Comparison of ENCODE assay signal across 8 cellular contexts in genomic region chr16:80231888-80232287, GRCh38.
DNase-seq lines count a peak whose midpoint lies in the region; ATAC-seq and TF ChIP-seq lines count a peak whose summit lies in the region.

No MANE protein-coding gene starts in this region.

- H3K36me3 Mint-ChIP-seq in nephron (ENCODE audit: low read depth) = no peaks in the 10 kb centered on the region

- peak overlapping the region; percentile 48 for H3K4me2 ChIP-seq in GM23248 (ENCODE audit: unreplicated experiment)
- no peak overlapping the region for H3K4me2 ChIP-seq in OCI-LY7 (ENCODE audit: low read length)

- no peak for TF ChIP-seq CTCF in OCI-LY7 (conservative IDR thresholded peaks at IDR 0.05; ENCODE audit: low read length)
- TF ChIP-seq CTCF in nephron (IDR thresholded peaks at IDR 0.05; ENCODE audit: unreplicated experiment in 3 of 3) = no peak

- peaks cover 29% of the 10 kb centered on the region for H3K4me1 Mint-ChIP-seq in nephron

- no peaks in the 10 kb centered on the region for H3K27me3 ChIP-seq in GM23248 (replicated peaks; ENCODE audit: insufficient read depth)

- H2AFZ ChIP-seq in GM23248 (peak overlapping the region; percentile 45), OCI-LY7 (ENCODE audit: low read length) (no peak overlapping the region)

- no peaks in the 10 kb centered on the region for H3K9me2 ChIP-seq in GM23248 (ENCODE audit: insufficient read depth)
- H3K9me2 ChIP-seq in OCI-LY7 (ENCODE audit: insufficient read depth, low read length) = no peaks in the 10 kb centered on the region

- H3K9ac ChIP-seq in GM23248 = 0 out of 2 replicates have a peak overlapping the region, but pooled peaks have one; percentile 17

- no TSS peak for BruUV-seq in OCI-LY7 (replicated peaks; lab: Mats Ljungman, UMichigan)

- peaks cover 33% of the 10 kb centered on the region for H3K4me1 ChIP-seq in GM23248 (ENCODE audit: insufficient read depth)
- H3K4me1 ChIP-seq in OCI-LY7 (ENCODE audit: insufficient read depth, low read length, poor library complexity, severe bottlenecking) = no peaks in the 10 kb centered on the region

- H3K79me2 ChIP-seq in GM23248 (ENCODE audit: insufficient read depth) = no peaks in the 10 kb centered on the region
- no peaks in the 10 kb centered on the region for H3K79me2 ChIP-seq in OCI-LY7 (ENCODE audit: insufficient read depth, low read depth, low read length)

- H3K9me3 ChIP-seq in GM23248 (ENCODE audit: low read depth) = peaks cover under 1% of the 10 kb centered on the region
- no peaks in the 10 kb centered on the region for H3K9me3 ChIP-seq in OCI-LY7 (ENCODE audit: low read length)

- H3K4me3 ChIP-seq in GM23248 (no peak overlapping the region), OCI-LY7 (ENCODE audit: low read depth, low read length, poor library complexity, severe bottlenecking) (no peak overlapping the region)

- 0% methylated on average over 3 of the region's 3 CpGs for WGBS in GM23248 (ENCODE audit: low coverage in 1 of 2, low lambda C conversion rate in 2 of 2, missing lambda C conversion rate in 2 of 2), 2 experiments

- peak; percentile 64 for ATAC-seq in GM18519 (IDR thresholded peaks at IDR 0.05; ENCODE audit: low FRiP score, unreplicated experiment)
- ATAC-seq in left ventricle myocardium superior = no peak

- CTCF ChIA-PET in OCI-LY7 (lab: Charles Lee; ENCODE audit: unreplicated experiment) = no interaction called here

- peaks cover 5% of the 10 kb centered on the region for H3K9me3 Mint-ChIP-seq in nephron

- H3K27ac ChIP-seq in GM23248 = peak overlapping the region; percentile 65
- H3K27ac ChIP-seq in OCI-LY7 (ENCODE audit: low read depth, low read length, poor library complexity, severe bottlenecking) = no peak overlapping the region

- POLR2A ChIA-PET in OCI-LY7 (lab: Charles Lee) = no interaction called here

- in situ Hi-C loops in GM23248 (cut with MboI) = no loop called here

- DNase-seq in GM23248 (peak; percentile 92), OCI-LY7 (ENCODE audit: low spot score) (peak; percentile 7), 8988T (no peak), left ventricle myocardium superior (no peak), COR-L47 (lab: John Stamatoyannopoulos, UW) (no peak), nucleus accumbens (lab: John Stamatoyannopoulos, UW) (no peak)

- peak overlapping the region; percentile 86 to 94 (median 87) for H3K27ac Mint-ChIP-seq in nephron

- H3F3A ChIP-seq in GM23248 (ENCODE audit: insufficient read depth) = peaks cover 20% of the 10 kb centered on the region

- no peak overlapping the region for H3K4me3 Mint-ChIP-seq in nephron

- intact Hi-C loops in OCI-LY7 (cut with micrococcal nuclease; ENCODE audit: unreplicated experiment) = no loop called here
- intact Hi-C loops in left ventricle myocardium superior (cut with micrococcal nuclease) = no loop called here

- H3K27me3 Mint-ChIP-seq in nephron (ENCODE audit: low read depth) = no peaks in the 10 kb centered on the region

- H3K36me3 ChIP-seq in GM23248 (ENCODE audit: low read depth) (no peaks in the 10 kb centered on the region), OCI-LY7 (ENCODE audit: insufficient read depth, low read length) (no peaks in the 10 kb centered on the region)

- H4K20me1 ChIP-seq in GM23248 (ENCODE audit: insufficient read depth) (no peaks in the 10 kb centered on the region), OCI-LY7 (ENCODE audit: insufficient read depth, low read length) (no peaks in the 10 kb centered on the region)

Comparison
In these comparisons a context has a peak if more than half of its experiments do, and no peak if none do; other contexts are left out.
1. DNase-seq: peak in GM23248 (single experiment) and OCI-LY7 (single experiment); none in 8988T (single experiment), left ventricle myocardium superior (single experiment), COR-L47 (single experiment) and nucleus accumbens (0 of 56).